In genomic region chr15:38012894-38013293, GRCh38 we compare ENCODE assay signal across 17 cellular contexts.
A peak's percentile ranks its signal among the peaks of the same experiment; 100 is the strongest.
DNase-seq lines count a peak whose midpoint lies in the region; ATAC-seq and TF ChIP-seq lines count a peak whose summit lies in the region.
"Had no signal": no experiment of that assay in that cellular context is flagged by ENCODE, and none has a peak within 500 bp of the region (broad histone marks: within the 10 kb centered on the region; RNA-seq: fewer than 3 reads in every experiment).

No MANE protein-coding gene starts in this region.

- no peaks in the 10 kb centered on the region for H3K36me3 ChIP-seq in upper lobe of right lung
- H3K36me3 ChIP-seq: BLaER1, HAP-1, Peyer's patch had no signal

- no peak overlapping the region for H3K27ac ChIP-seq in upper lobe of right lung
- H3K27ac ChIP-seq: 22Rv1, BLaER1, Peyer's patch had no signal

- H3K36me3 Mint-ChIP-seq in WTC11 = no peaks in the 10 kb centered on the region

- no peaks in the 10 kb centered on the region for H3K9me3 Mint-ChIP-seq in WTC11

- H3K4me3 ChIP-seq in upper lobe of right lung = no peak overlapping the region
- H3K4me3 ChIP-seq: BLaER1, HAP-1, Peyer's patch had no signal

- H3K27me3 Mint-ChIP-seq in WTC11 (ENCODE audit: low read depth) = no peaks in the 10 kb centered on the region

- no peaks in the 10 kb centered on the region for H3K9me3 ChIP-seq in upper lobe of right lung
- H3K9me3 ChIP-seq: HAP-1, Peyer's patch had no signal

- H3K27ac Mint-ChIP-seq in WTC11 = no peak overlapping the region

- intact Hi-C loops in left colon (cut with DNase I, micrococcal nuclease) (no loop called here), upper lobe of right lung (cut with DNase I) (no loop called here)

- peaks cover 11% of the 10 kb centered on the region for H3K4me1 Mint-ChIP-seq in WTC11

- no peak for TF ChIP-seq CTCF in WTC11 (IDR thresholded peaks at IDR 0.05)
- TF ChIP-seq CTCF in upper lobe of right lung (IDR thresholded peaks at IDR 0.05) = no peak

- DNase-seq in DMS53 (lab: John Stamatoyannopoulos, UW) (peak; percentile 2), DMS53 treated with DMSO at 0.1 percent for 48 hours (lab: John Stamatoyannopoulos, UW; ENCODE audit: unreplicated experiment) (no peak), WTC11 (ENCODE audit: low spot score) (no peak), left colon (no peak), upper lobe of right lung (no peak), GM19240 (ENCODE audit: insufficient read length, low spot score) (no peak), T-helper 9 cell (no peak), COLO668 (lab: John Stamatoyannopoulos, UW; ENCODE audit: unreplicated experiment) (no peak)
- DNase-seq: DMS153, NCI-H1092, NCI-H2107, NCI-H69, Peyer's patch, SHP77 had no signal

- no peak overlapping the region for H3K4me3 Mint-ChIP-seq in WTC11

- CTCF ChIA-PET in WTC11 (lab: Charles Lee) = interaction anchor here (1.3 kb wide), 1 partner anchor 401 kb away, joined by 6 read pairs; no protein-coding TSS in a partner anchor

- H3K4me1 ChIP-seq in upper lobe of right lung = no peaks in the 10 kb centered on the region
- H3K4me1 ChIP-seq: BLaER1, HAP-1, Peyer's patch had no signal

- no peaks in the 10 kb centered on the region for H3K27me3 ChIP-seq in upper lobe of right lung
- H3K27me3 ChIP-seq: BLaER1, Peyer's patch had no signal

- ATAC-seq in WTC11 = no peak
- ATAC-seq in left colon = peak; percentile 44
- ATAC-seq in upper lobe of right lung = peak; percentile 51

- POLR2A ChIA-PET in WTC11 (lab: Charles Lee) = no interaction called here

TF ChIP-seq in WTC11, 78 proteins besides CTCF, POLR2A, EP300 and RAD21:
- peak; percentile 37; the same call in 1 of the 2 replicates for TF ChIP-seq ZNF423 (CRISPR knock-in tag; IDR thresholded peaks at IDR 0.05)
- no peak for TF ChIP-seq ZNF671 (CRISPR knock-in tag; IDR thresholded peaks at IDR 0.05)
